ENCODE assay signal across 8 cellular contexts in genomic region chr14:35533357-35534129, GRCh38. TPM values are rescaled to one million over a fixed set of nuclear protein-coding genes. Genes with fewer than 3 reads are reported as not detected.
A peak's percentile ranks its signal among the peaks of the same experiment; 100 is the strongest.
DNase-seq lines count a peak whose midpoint lies in the region; ATAC-seq and TF ChIP-seq lines count a peak whose summit lies in the region.

No MANE protein-coding gene starts in this region.

- WGBS in trophoblast cell (ENCODE audit: extremely low coverage, insufficient coverage, insufficient read length): no CpG with 5 or more reads among the region's 95 CpGs

- no peaks in the 10 kb centered on the region for H3K36me3 ChIP-seq in trophoblast cell (ENCODE audit: control insufficient read depth in 1 of 2, insufficient read depth in 2 of 2, low read length in 2 of 2)
- no peaks in the 10 kb centered on the region for H3K36me3 ChIP-seq in vagina

- no peak overlapping the region for H3K18ac ChIP-seq in trophoblast cell (ENCODE audit: low read length)

- H3K14ac ChIP-seq in trophoblast cell (ENCODE audit: low read length): no peak overlapping the region

- intact Hi-C loops in Right ventricle myocardium superior (cut with DNase I) (no loop called here), vagina (cut with DNase I) (no loop called here)

- peaks cover 16% of the 10 kb centered on the region for H3K4me1 Mint-ChIP-seq in activated naive CD4-positive, alpha-beta T cell treated with anti-CD3 and anti-CD28 coated beads, Interleukin-2, amount 10 ng/mL, durations not matched to agents 7 days and 5 days

- H4K91ac ChIP-seq in trophoblast cell (ENCODE audit: low read depth, low read length): no peak overlapping the region

- peak overlapping the region; percentile 69 for H3K4me3 ChIP-seq in trophoblast cell (ENCODE audit: low read depth, low read length)
- H3K4me3 ChIP-seq in vagina: peak overlapping the region; percentile 45 to 58

- no peak overlapping the region for H3K23ac ChIP-seq in trophoblast cell (ENCODE audit: low read length)

- H4K8ac ChIP-seq in trophoblast cell (ENCODE audit: low read depth, low read length): no peak overlapping the region

- POLR2A ChIA-PET in RWPE1 (lab: Yijun Ruan, JAX; ENCODE audit: low non-redundant PET): no interaction called here

- TF ChIP-seq CTCF in RWPE1 (conservative IDR thresholded peaks at IDR 0.05; ENCODE audit: low read depth): no peak
- no peak for TF ChIP-seq CTCF in vagina (IDR thresholded peaks at IDR 0.05)

- H2BK12ac ChIP-seq in trophoblast cell (ENCODE audit: low read length): no peak overlapping the region

- no peaks in the 10 kb centered on the region for H3K79me2 ChIP-seq in trophoblast cell (ENCODE audit: control insufficient read depth, insufficient read depth, low read length, poor library complexity)

- H3K27ac Mint-ChIP-seq in activated naive CD4-positive, alpha-beta T cell treated with anti-CD3 and anti-CD28 coated beads, Interleukin-2, amount 10 ng/mL, durations not matched to agents 7 days and 5 days: no peak overlapping the region

- CTCF ChIA-PET in RWPE1 (lab: Yijun Ruan, JAX): interaction anchor here (0.5 to 1.3 kb wide), 5 partner anchors 19 to 293 kb away, joined by 3 to 5 read pairs (median 4); partner anchors contain the start of gene BRMS1L
- CTCF ChIA-PET in activated naive CD4-positive, alpha-beta T cell treated with anti-CD3 and anti-CD28 coated beads, Interleukin-2, amount 10 ng/mL, durations not matched to agents 7 days and 5 days (lab: Charles Lee): no interaction called here

- peak; percentile 80 for DNase-seq in DMS153 treated with DMSO at 0.1 percent for 48 hours (lab: John Stamatoyannopoulos, UW; ENCODE audit: unreplicated experiment)
- peak; percentile 71 for DNase-seq in HuH-7 (ENCODE audit: low spot score)
- DNase-seq in RWPE1 (ENCODE audit: low spot score): peak; percentile 54
- DNase-seq in activated naive CD4-positive, alpha-beta T cell treated with anti-CD3 and anti-CD28 coated beads, Interleukin-2, amount 10 ng/mL, durations not matched to agents 7 days and 5 days: peak; percentile 79
- peak; percentile 72 for DNase-seq in Right ventricle myocardium superior
- DNase-seq in trophoblast cell: peak; percentile 54 to 74
- DNase-seq in vagina (ENCODE audit: extremely low spot score in 2 of 2): no peak

- no peak overlapping the region for H3K27ac ChIP-seq in RWPE1
- H3K27ac ChIP-seq in trophoblast cell (ENCODE audit: low read depth, low read length): no peak overlapping the region
- no peak overlapping the region for H3K27ac ChIP-seq in vagina

- H3K36me3 Mint-ChIP-seq in activated naive CD4-positive, alpha-beta T cell treated with anti-CD3 and anti-CD28 coated beads, Interleukin-2, amount 10 ng/mL, durations not matched to agents 7 days and 5 days: no peaks in the 10 kb centered on the region

- H3K27me3 Mint-ChIP-seq in activated naive CD4-positive, alpha-beta T cell treated with anti-CD3 and anti-CD28 coated beads, Interleukin-2, amount 10 ng/mL, durations not matched to agents 7 days and 5 days: peaks cover 62% of the 10 kb centered on the region

- H3K9me3 ChIP-seq in trophoblast cell (ENCODE audit: insufficient read depth, low read depth, low read length) (peaks cover 3% of the 10 kb centered on the region), vagina (no peaks in the 10 kb centered on the region)

- peak overlapping the region; percentile 30 for H2AFZ ChIP-seq in trophoblast cell (ENCODE audit: insufficient read depth, low read length, poor library complexity)

- peak overlapping the region; percentile 64 for H3K4me3 Mint-ChIP-seq in activated naive CD4-positive, alpha-beta T cell treated with anti-CD3 and anti-CD28 coated beads, Interleukin-2, amount 10 ng/mL, durations not matched to agents 7 days and 5 days

- H3K9ac ChIP-seq in trophoblast cell (ENCODE audit: low read length): no peak overlapping the region

- ATAC-seq in GM21528 (IDR thresholded peaks at IDR 0.05; ENCODE audit: low FRiP score, unreplicated experiment): peak; percentile 72
- ATAC-seq in Right ventricle myocardium superior (ENCODE audit: poor library complexity): peak; percentile 82

- H2AK5ac ChIP-seq in trophoblast cell (ENCODE audit: low read length): no peak overlapping the region

- TF ChIP-seq POLR2A in vagina (IDR thresholded peaks at IDR 0.05): no peak

- H3K79me1 ChIP-seq in trophoblast cell (ENCODE audit: low read length): no peaks in the 10 kb centered on the region

- H2BK120ac ChIP-seq in trophoblast cell (ENCODE audit: insufficient read depth, low read length, poor library complexity): no peak overlapping the region

- no peak overlapping the region for H4K12ac ChIP-seq in trophoblast cell (ENCODE audit: low read depth, low read length)

- H3K9me3 Mint-ChIP-seq in activated naive CD4-positive, alpha-beta T cell treated with anti-CD3 and anti-CD28 coated beads, Interleukin-2, amount 10 ng/mL, durations not matched to agents 7 days and 5 days: no peaks in the 10 kb centered on the region

- H2BK5ac ChIP-seq in trophoblast cell (ENCODE audit: low read depth, low read length, poor library complexity): no peak overlapping the region

- H3K4ac ChIP-seq in trophoblast cell (ENCODE audit: low read depth, low read length): no peak overlapping the region

- peaks cover 36% of the 10 kb centered on the region for H3K27me3 ChIP-seq in trophoblast cell (ENCODE audit: insufficient read depth, low read length)
- no peaks in the 10 kb centered on the region for H3K27me3 ChIP-seq in vagina

- H3K4me1 ChIP-seq in trophoblast cell (ENCODE audit: control insufficient read depth in 1 of 2, insufficient read depth in 2 of 2, low read length in 2 of 2) (peaks cover 14 to 20% of the 10 kb centered on the region in 2 experiments), vagina (peaks cover 29% of the 10 kb centered on the region)

- peak overlapping the region; percentile 93 for H3K4me2 ChIP-seq in trophoblast cell (ENCODE audit: low read length)

RNA-seq across cellular contexts. Expression of gene INSM2, which starts 0.4 kb away (rescaled TPM):
- total RNA-seq in Right ventricle myocardium superior (not detected), vagina (0.98 TPM)
- polyA plus RNA-seq in trophoblast cell (2013): 0.01 TPM in 1 of 2 replicates, not detected in the other

Comparison
In these comparisons a context has a peak if more than half of its experiments do, and no peak if none do; other contexts are left out.
1. DNase-seq: peak in DMS153 treated with DMSO at 0.1 percent for 48 hours (single experiment), HuH-7 (single experiment), RWPE1 (single experiment), activated naive CD4-positive, alpha-beta T cell treated with anti-CD3 and anti-CD28 coated beads, Interleukin-2, amount 10 ng/mL, durations not matched to agents 7 days and 5 days (single experiment), Right ventricle myocardium superior (single experiment) and trophoblast cell (2 of 2); none in vagina (0 of 2).